ENCODE assay signal across 8 cellular contexts in genomic region chr6:42547407-42548329, GRCh38. TPM values are rescaled to one million over a fixed set of nuclear protein-coding genes. Genes with fewer than 3 reads are reported as not detected.
DNase-seq lines count a peak whose midpoint lies in the region; ATAC-seq, FAIRE-seq and TF ChIP-seq lines count a peak whose summit lies in the region.

No MANE protein-coding gene starts in this region.

- peak overlapping the region in 10 of 11 experiments; percentile 37 to 68 (median 59); a peak in 19 of 22 replicates for H3K9ac ChIP-seq in BLaER1 treated with 17β-estradiol and CSF1 and Interleukin-3, amounts not matched to agents 10 nM and 100 nM
- peak overlapping the region; percentile 47 for H3K9ac ChIP-seq in endothelial cell of umbilical vein (replicated peaks; ENCODE audit: extremely low read depth, insufficient read depth, low read length)

- no peaks in the 10 kb centered on the region for H3K9me1 ChIP-seq in endothelial cell of umbilical vein (replicated peaks; ENCODE audit: control insufficient read depth, extremely low read depth, insufficient read depth, low read length)

- TF ChIP-seq CTCF in endothelial cell of umbilical vein (IDR thresholded peaks at IDR 0.05; ENCODE audit: extremely low read depth in 1 of 2, insufficient read depth in 1 of 2, low read depth in 1 of 2, low read length in 2 of 2), result peak; percentile 99 to 100

- no peak for TF ChIP-seq POLR2A in endothelial cell of umbilical vein (IDR thresholded peaks at IDR 0.05; ENCODE audit: low read depth, low read length)

- CTCF ChIA-PET in endothelial cell of umbilical vein (lab: Charles Lee), result interaction anchor here (0.6 to 2.4 kb wide), 97 partner anchors 13 to 767 kb away, joined by 3 to 174 read pairs (median 4); partner anchors contain the start of genes GUCA1B, MRPS10, PRICKLE4 and TAF8

- POLR2A ChIA-PET in endothelial cell of umbilical vein (lab: Charles Lee), result interaction anchor here (0.6 to 0.8 kb wide), 2 partner anchors 16 to 93 kb away, joined by 3 to 5 read pairs; partner anchors contain the start of gene UBR2

- H3K4me1 ChIP-seq in BLaER1 treated with 17β-estradiol and CSF1 and Interleukin-3, amounts not matched to agents 10 nM and 100 nM, result peaks cover 0 to 11% (median 5%) of the 10 kb centered on the region in 10 experiments; a peak in 12 of 20 replicates
- peaks cover 2% of the 10 kb centered on the region for H3K4me1 ChIP-seq in endothelial cell of umbilical vein (ENCODE audit: control insufficient read depth, extremely low read depth, insufficient read depth, low read length)

- H3K36me3 ChIP-seq in BLaER1 treated with 17β-estradiol and CSF1 and Interleukin-3, amounts not matched to agents 10 nM and 100 nM, result no peaks in the 10 kb centered on the region
- no peaks in the 10 kb centered on the region for H3K36me3 ChIP-seq in endothelial cell of umbilical vein (ENCODE audit: control insufficient read depth in 2 of 2, extremely low read depth in 1 of 2, insufficient read depth in 2 of 2, low read length in 2 of 2)

- H3K79me2 ChIP-seq in endothelial cell of umbilical vein (ENCODE audit: control insufficient read depth, insufficient read depth, low read length), result no peaks in the 10 kb centered on the region

- peak overlapping the region; percentile 97 for H2AFZ ChIP-seq in endothelial cell of umbilical vein (ENCODE audit: low read depth, low read length)

- H3K4me3 ChIP-seq in BLaER1 treated with 17β-estradiol and CSF1 and Interleukin-3, amounts not matched to agents 10 nM and 100 nM, result peak overlapping the region in 8 of 10 experiments; percentile 36 to 59 (median 46); a peak in 15 of 20 replicates
- H3K4me3 ChIP-seq in endothelial cell of umbilical vein (replicated peaks in 1 of 3; ENCODE audit: insufficient read depth in 1 of 3, low read depth in 1 of 3, low read length in 3 of 3), result peak overlapping the region; percentile 37 to 84 (median 47)

- intact Hi-C loops in endothelial cell of umbilical vein (cut with micrococcal nuclease), result loop anchor here (1.0 to 5.0 kb wide), 4 partner anchors 95 to 330 kb away; partner anchors contain the start of genes MRPS10 and TRERF1

- no peaks in the 10 kb centered on the region for H4K20me1 ChIP-seq in BLaER1 treated with 17β-estradiol and CSF1 and Interleukin-3, amounts not matched to agents 10 nM and 100 nM
- no peaks in the 10 kb centered on the region for H4K20me1 ChIP-seq in endothelial cell of umbilical vein (replicated peaks; ENCODE audit: control insufficient read depth, extremely low read depth, insufficient read depth, low read length)

- H3K27me3 ChIP-seq in BLaER1 treated with 17β-estradiol and CSF1 and Interleukin-3, amounts not matched to agents 10 nM and 100 nM, result no peaks in the 10 kb centered on the region
- H3K27me3 ChIP-seq in endothelial cell of umbilical vein (ENCODE audit: control insufficient read depth in 2 of 2, insufficient read depth in 2 of 2, low read length in 2 of 2), result peaks cover 0 to 2% of the 10 kb centered on the region in 2 experiments

- dilution Hi-C loops in endothelial cell of umbilical vein (cut with MboI; ENCODE audit: extremely low pct_ligation_motif_present, low sequenced_read_pairs), result no loop called here

- H3K9me3 ChIP-seq in BLaER1 treated with 17β-estradiol and CSF1 and Interleukin-3, amounts not matched to agents 10 nM and 100 nM (replicated peaks in 1 of 11), result no peaks in the 10 kb centered on the region
- no peaks in the 10 kb centered on the region for H3K9me3 ChIP-seq in endothelial cell of umbilical vein (replicated peaks; ENCODE audit: control insufficient read depth, insufficient read depth, low read length)

- peak overlapping the region; percentile 59 to 81 (median 65) for H3K4me2 ChIP-seq in BLaER1 treated with 17β-estradiol and CSF1 and Interleukin-3, amounts not matched to agents 10 nM and 100 nM
- H3K4me2 ChIP-seq in endothelial cell of umbilical vein (ENCODE audit: insufficient read depth, low read length), result peak overlapping the region; percentile 89

- FAIRE-seq in endothelial cell of umbilical vein (lab: Jason Lieb, UNC), result peak; percentile 93

- peak overlapping the region in 7 of 11 experiments; percentile 19 to 47 (median 39); a peak in 11 of 22 replicates for H3K27ac ChIP-seq in BLaER1 treated with 17β-estradiol and CSF1 and Interleukin-3, amounts not matched to agents 10 nM and 100 nM
- peak overlapping the region; percentile 5 for H3K27ac ChIP-seq in endothelial cell of umbilical vein (ENCODE audit: insufficient read depth, low read depth, low read length)

- no TSS peak for BruUV-seq in endothelial cell of umbilical vein (replicated peaks; lab: Mats Ljungman, UMichigan)

- DNase-seq in HUDEP-2 (lab: John Stamatoyannopoulos, UW; ENCODE audit: unreplicated experiment in 76 of 76), result peak in 69 of 76 experiments; percentile 18 to 84 (median 57)
- DNase-seq in NOMO-1 treated with DMSO at 0.1 percent for 48 hours (lab: John Stamatoyannopoulos, UW; ENCODE audit: unreplicated experiment), result peak; percentile 83
- peak; percentile 99 for DNase-seq in activated CD8-positive, alpha-beta memory T cell treated with anti-CD3 and anti-CD28 coated beads, Interleukin-2, amount 50 U/mL, for 48 hours
- peak; percentile 87 for DNase-seq in endothelial cell of umbilical vein (ENCODE audit: low read depth, low spot score)
- peak; percentile 86 for DNase-seq in middle frontal gyrus (ENCODE audit: extremely low spot score, low spot score)
- DNase-seq in stimulated activated CD8-positive, alpha-beta memory T cell treated with anti-CD3 and anti-CD28 coated beads, Interleukin-15, amount 100 ng/mL, for 4 hours (ENCODE audit: low read depth in 2 of 2), result peak; percentile 65 to 70

- peak; percentile 78 for ATAC-seq in GM19438 (IDR thresholded peaks at IDR 0.05; ENCODE audit: low read depth, unreplicated experiment)

TF ChIP-seq in endothelial cell of umbilical vein, 7 proteins besides CTCF, POLR2A, EP300 and RAD21:
- no peak for TF ChIP-seq FOS (IDR thresholded peaks at IDR 0.05; ENCODE audit: borderline replicate concordance, insufficient read depth, low read length)
- TF ChIP-seq MAX (IDR thresholded peaks at IDR 0.05; ENCODE audit: insufficient read depth, insufficient read length), result peak; percentile 10
- no peak for TF ChIP-seq POLR2AphosphoS5 (IDR thresholded peaks at IDR 0.05; ENCODE audit: insufficient read depth, low read depth, low read length)
TF ChIP-seq in endothelial cell of umbilical vein: peak in this region for 1.

RNA-seq across cellular contexts. Expression of gene UBR2, which starts 16.2 kb away (rescaled TPM):
- total RNA-seq in endothelial cell of umbilical vein, result 18.6 and 22.3 TPM in 2 replicates
- 6.8 and 8.0 TPM in 2 replicates for polyA plus RNA-seq in endothelial cell of umbilical vein
- polyA plus RNA-seq in endothelial cell of umbilical vein (2011; cell fraction: cytosol; rRNA removed), result 6.1 and 6.3 TPM in 2 replicates
- 29.8 and 32.9 TPM in 2 replicates for polyA plus RNA-seq in endothelial cell of umbilical vein (2011; cell fraction: nucleus; rRNA removed)
- polyA plus RNA-seq in endothelial cell of umbilical vein (2012), result 9.7 and 12.7 TPM in 2 replicates
- 23.2 and 25.7 TPM in 2 replicates for polyA minus RNA-seq in endothelial cell of umbilical vein
- 11.9 TPM for polyA minus RNA-seq in endothelial cell of umbilical vein (2011; cell fraction: cytosol; rRNA and poly(A)+ RNA removed)
- polyA minus RNA-seq in endothelial cell of umbilical vein (2011; cell fraction: nucleus; rRNA and poly(A)+ RNA removed), result 25.7 and 34.2 TPM in 2 replicates

Comparison
In these comparisons a context has a peak if more than half of its experiments do, and no peak if none do; other contexts are left out.
1. Peak in every context shown above with its lines: DNase-seq, ATAC-seq, H3K4me3 ChIP-seq and H3K27ac ChIP-seq.